ENCODE assay signal across 8 cellular contexts in genomic region chr17:62626719-62627218, GRCh38. TPM values are rescaled to one million over a fixed set of nuclear protein-coding genes. Genes with fewer than 3 reads are reported as not detected.
DNase-seq lines count a peak whose midpoint lies in the region; ATAC-seq and TF ChIP-seq lines count a peak whose summit lies in the region.

No MANE protein-coding gene starts in this region.

- peaks cover 4% of the 10 kb centered on the region for H3K36me3 Mint-ChIP-seq in glutamatergic neuron (ENCODE audit: unreplicated experiment)
- peaks cover 4% of the 10 kb centered on the region for H3K36me3 Mint-ChIP-seq in osteocyte (ENCODE audit: unreplicated experiment)

- H3K4me3 Mint-ChIP-seq in glutamatergic neuron (ENCODE audit: unreplicated experiment) (peak overlapping the region; percentile 85), osteocyte (ENCODE audit: unreplicated experiment) (peak overlapping the region; percentile 95)

- H3K4me3 ChIP-seq in A673 (ENCODE audit: low read depth, low read length, poor library complexity, severe bottlenecking) (peak overlapping the region; percentile 88), WI38 (ENCODE audit: low read depth, low read length) (peak overlapping the region; percentile 77)

- ATAC-seq in HG02759 (IDR thresholded peaks at IDR 0.05; ENCODE audit: unreplicated experiment) = no peak

- intact Hi-C loops in A673 (cut with micrococcal nuclease; ENCODE audit: unreplicated experiment) = no loop called here

- peaks cover 21% of the 10 kb centered on the region for H3K4me1 ChIP-seq in A673 (ENCODE audit: insufficient read depth, low read length, poor library complexity, severe bottlenecking)

- no TSS peak for BruUV-seq in A673 (replicated peaks; lab: Mats Ljungman, UMichigan)

- TF ChIP-seq CTCF in A673 (conservative IDR thresholded peaks at IDR 0.05; ENCODE audit: low read depth, low read length) (no peak), WI38 (IDR thresholded peaks at IDR 0.05; ENCODE audit: low read depth, low read length) (no peak), glutamatergic neuron (IDR thresholded peaks at IDR 0.05; ENCODE audit: partially characterized antibody, unreplicated experiment) (no peak), osteocyte (IDR thresholded peaks at IDR 0.05) (no peak)

- peak overlapping the region; percentile 90 for H3K27ac ChIP-seq in A673 (ENCODE audit: low read depth, low read length, poor library complexity, severe bottlenecking)

- DNase-seq in A673 (ENCODE audit: low spot score) = peak; percentile 63
- peak; percentile 90 for DNase-seq in HCEC 1CT
- peak; percentile 60 for DNase-seq in glutamatergic neuron
- no peak for DNase-seq in osteocyte (ENCODE audit: extremely low spot score, unreplicated experiment)
- no peak for DNase-seq in NCI-H446 (lab: John Stamatoyannopoulos, UW)
- no peak for DNase-seq in DMS153 (lab: John Stamatoyannopoulos, UW)

- H3K27me3 ChIP-seq in A673 (replicated peaks; ENCODE audit: insufficient read depth, low read depth, low read length, poor library complexity) = no peaks in the 10 kb centered on the region

- H3K27me3 Mint-ChIP-seq in glutamatergic neuron (ENCODE audit: unreplicated experiment) (peaks cover 12% of the 10 kb centered on the region), osteocyte (ENCODE audit: unreplicated experiment) (no peaks in the 10 kb centered on the region)

- H3K4me1 Mint-ChIP-seq in glutamatergic neuron (ENCODE audit: low read depth, unreplicated experiment) (peaks cover 33% of the 10 kb centered on the region), osteocyte (ENCODE audit: unreplicated experiment) (peaks cover 48% of the 10 kb centered on the region)

- no peaks in the 10 kb centered on the region for H3K9me3 ChIP-seq in A673 (ENCODE audit: low read depth, low read length, poor library complexity, severe bottlenecking)

- POLR2A ChIA-PET in A673 (lab: Charles Lee; ENCODE audit: low non-redundant PET) = no interaction called here

- H3K9me3 Mint-ChIP-seq in glutamatergic neuron (ENCODE audit: unreplicated experiment) = peaks cover 9% of the 10 kb centered on the region
- H3K9me3 Mint-ChIP-seq in osteocyte (ENCODE audit: unreplicated experiment) = no peaks in the 10 kb centered on the region

- CTCF ChIA-PET in A673 (lab: Charles Lee) = no interaction called here

- H3K27ac Mint-ChIP-seq in glutamatergic neuron (ENCODE audit: unreplicated experiment) (peak overlapping the region; percentile 28), osteocyte (ENCODE audit: unreplicated experiment) (peak overlapping the region; percentile 89)

- H3K36me3 ChIP-seq in A673 (ENCODE audit: insufficient read depth, low read length, poor library complexity, severe bottlenecking) = no peaks in the 10 kb centered on the region

RNA-seq across cellular contexts. Expression of gene MRC2, which starts 0.7 kb away (rescaled TPM):
- 34.3 and 57.1 TPM in 2 replicates for total RNA-seq in A673 (2021)
- total RNA-seq in glutamatergic neuron (ENCODE audit: unreplicated experiment) = 24.0 TPM
- 418 and 419 TPM in 2 replicates for total RNA-seq in osteocyte

Comparison
In these comparisons a context has a peak if more than half of its experiments do, and no peak if none do; other contexts are left out.
1. DNase-seq: peak in A673 (single experiment), HCEC 1CT (single experiment) and glutamatergic neuron (single experiment); none in osteocyte (single experiment), NCI-H446 (0 of 2) and DMS153 (single experiment).